9 cellular contexts compared by ENCODE assay signal in genomic region chr12:3129301-3130052, GRCh38. TPM values are rescaled to one million over a fixed set of nuclear protein-coding genes. Genes with fewer than 3 reads are reported as not detected.
DNase-seq lines count a peak whose midpoint lies in the region; ATAC-seq and TF ChIP-seq lines count a peak whose summit lies in the region.
"Had no signal": no experiment of that assay in that cellular context is flagged by ENCODE, and none has a peak within 500 bp of the region (broad histone marks: within the 10 kb centered on the region; RNA-seq: fewer than 3 reads in every experiment).

No MANE protein-coding gene starts in this region.

- H3K4me1 ChIP-seq in gastrocnemius medialis: peaks cover 20 to 29% of the 10 kb centered on the region in 2 donors

- no peaks in the 10 kb centered on the region for H3K9me3 ChIP-seq in gastrocnemius medialis
- H3K9me3 ChIP-seq: neutrophil had no signal

- no peak for TF ChIP-seq POLR2A in gastrocnemius medialis (IDR thresholded peaks at IDR 0.05)

- intact Hi-C loops in gastrocnemius medialis (cut with DNase I; ENCODE audit: low total_unique reads): no loop called here

- in situ Hi-C loops in astrocyte of the spinal cord (cut with HindIII; ENCODE audit: low sequenced_read_pairs) (no loop called here), gastrocnemius medialis (cut with MboI; ENCODE audit: low sequenced_read_pairs in 4 of 4) (loop anchor here in 3 of 4 donors (5.0 to 25.0 kb wide), 5 partner anchors 55 to 658 kb away; partner anchors contain the start of gene TSPAN9 (in 2 of the 3))

- peaks cover 3% of the 10 kb centered on the region for H3K9me3 Mint-ChIP-seq in activated CD8-positive, alpha-beta memory T cell treated with anti-CD3 and anti-CD28 coated beads, Interleukin-2, amount 10 ng/mL, durations not matched to agents 7 days and 5 days (ENCODE audit: low read depth)

- no peaks in the 10 kb centered on the region for H3K36me3 Mint-ChIP-seq in activated CD8-positive, alpha-beta memory T cell treated with anti-CD3 and anti-CD28 coated beads, Interleukin-2, amount 10 ng/mL, durations not matched to agents 7 days and 5 days

- peak overlapping the region; percentile 17 for H3K27ac Mint-ChIP-seq in activated CD8-positive, alpha-beta memory T cell treated with anti-CD3 and anti-CD28 coated beads, Interleukin-2, amount 10 ng/mL, durations not matched to agents 7 days and 5 days

- peak; percentile 39 for ATAC-seq in activated CD8-positive, alpha-beta memory T cell treated with anti-CD3 and anti-CD28 coated beads, Interleukin-2, amount 10 ng/mL, durations not matched to agents 7 days and 5 days
- peak in 1 of 2 donors; percentile 9 for ATAC-seq in gastrocnemius medialis

- DNase-seq in activated CD8-positive, alpha-beta memory T cell treated with anti-CD3 and anti-CD28 coated beads, Interleukin-2, amount 10 ng/mL, durations not matched to agents 7 days and 5 days: peak; percentile 62
- DNase-seq in activated CD8-positive, alpha-beta memory T cell treated with anti-CD3 and anti-CD28 coated beads for 24 hours: no peak
- DNase-seq in NCI-H2029 treated with DMSO at 0.1 percent for 48 hours (lab: John Stamatoyannopoulos, UW): peak; percentile 62
- peak; percentile 87 for DNase-seq in astrocyte of the spinal cord (ENCODE audit: low read depth, low spot score)
- no peak for DNase-seq in gastrocnemius medialis
- no peak for DNase-seq in NCI-H146 treated with DMSO at 0.1 percent for 48 hours (lab: John Stamatoyannopoulos, UW; ENCODE audit: unreplicated experiment)
- no peak for DNase-seq in AG20443 (ENCODE audit: low spot score)
- DNase-seq in stimulated activated naive CD4-positive, alpha-beta T cell treated with Interleukin-2 at 50 U/mL for 16 hours (lab: John Stamatoyannopoulos, UW): no peak

- H3K36me3 ChIP-seq in gastrocnemius medialis: no peaks in the 10 kb centered on the region
- H3K36me3 ChIP-seq: neutrophil had no signal

- H3K27me3 Mint-ChIP-seq in activated CD8-positive, alpha-beta memory T cell treated with anti-CD3 and anti-CD28 coated beads, Interleukin-2, amount 10 ng/mL, durations not matched to agents 7 days and 5 days: peaks cover 54% of the 10 kb centered on the region

- H3K27ac ChIP-seq in gastrocnemius medialis: peak overlapping the region; percentile 5 to 58 (median 44)
- H3K27ac ChIP-seq: neutrophil had no signal

- H3K4me3 Mint-ChIP-seq in activated CD8-positive, alpha-beta memory T cell treated with anti-CD3 and anti-CD28 coated beads, Interleukin-2, amount 10 ng/mL, durations not matched to agents 7 days and 5 days: no peak overlapping the region

- peaks cover 19% of the 10 kb centered on the region for H3K4me1 Mint-ChIP-seq in activated CD8-positive, alpha-beta memory T cell treated with anti-CD3 and anti-CD28 coated beads, Interleukin-2, amount 10 ng/mL, durations not matched to agents 7 days and 5 days

- H3K27me3 ChIP-seq in gastrocnemius medialis: no peaks in the 10 kb centered on the region

- TF ChIP-seq CTCF in astrocyte of the spinal cord (IDR thresholded peaks at IDR 0.05; ENCODE audit: low read depth, low read length): no peak
- no peak for TF ChIP-seq CTCF in gastrocnemius medialis (IDR thresholded peaks at IDR 0.05 in 4 of 5, conservative IDR thresholded peaks at IDR 0.05 in 1 of 5)

- CTCF ChIA-PET in activated CD8-positive, alpha-beta memory T cell treated with anti-CD3 and anti-CD28 coated beads, Interleukin-2, amount 10 ng/mL, durations not matched to agents 7 days and 5 days (lab: Charles Lee): interaction anchor here (2.2 kb wide), 1 partner anchor 146 kb away, joined by 9 read pairs; no protein-coding TSS in a partner anchor

- no peak overlapping the region for H3K4me3 ChIP-seq in astrocyte of the spinal cord (ENCODE audit: low read depth, low read length)
- H3K4me3 ChIP-seq in gastrocnemius medialis: peak overlapping the region; percentile 11 to 50 (median 33)

RNA-seq across cellular contexts. Expression of gene TSPAN9, which starts 52.3 kb away (rescaled TPM):
- total RNA-seq in activated CD8-positive, alpha-beta memory T cell treated with anti-CD3 and anti-CD28 coated beads, Interleukin-2, amount 10 ng/mL, durations not matched to agents 7 days and 5 days: not detected
- total RNA-seq in gastrocnemius medialis: 1 to 10 TPM; 4.7 to 9.4 (median 7.4) TPM

Comparison
In these comparisons a context has a peak if more than half of its experiments do, and no peak if none do; other contexts are left out.
1. DNase-seq: peak in activated CD8-positive, alpha-beta memory T cell treated with anti-CD3 and anti-CD28 coated beads, Interleukin-2, amount 10 ng/mL, durations not matched to agents 7 days and 5 days (single experiment), NCI-H2029 treated with DMSO at 0.1 percent for 48 hours (single experiment) and astrocyte of the spinal cord (single experiment); none in activated CD8-positive, alpha-beta memory T cell treated with anti-CD3 and anti-CD28 coated beads for 24 hours (single experiment), gastrocnemius medialis (0 of 2), NCI-H146 treated with DMSO at 0.1 percent for 48 hours (single experiment), AG20443 (single experiment) and stimulated activated naive CD4-positive, alpha-beta T cell treated with Interleukin-2 at 50 U/mL for 16 hours (single experiment).
2. RNA of gene TSPAN9, which starts 52.3 kb away (total RNA-seq): 4.7 to 9.4 TPM in gastrocnemius medialis; not detected in activated CD8-positive, alpha-beta memory T cell treated with anti-CD3 and anti-CD28 coated beads, Interleukin-2, amount 10 ng/mL, durations not matched to agents 7 days and 5 days; every median in the first group is over 4 times any median in the second.